In genomic region chr6:21971540-21971939, GRCh38 we compare ENCODE assay signal across 1 cellular context.
TF ChIP-seq lines count a peak whose summit lies in the region.

No MANE protein-coding gene starts in this region.

TF ChIP-seq in GM23338, 12 proteins besides CTCF, POLR2A, EP300 and RAD21 (continued from another document):
- TF ChIP-seq ZNF462 (CRISPR knock-in tag; IDR thresholded peaks at IDR 0.05) (no peak), ZNF331 (CRISPR knock-in tag; IDR thresholded peaks at IDR 0.05; ENCODE audit: low read depth) (no peak), NANOG (IDR thresholded peaks at IDR 0.05; ENCODE audit: borderline replicate concordance) (no peak), ZNF114 (CRISPR knock-in tag; IDR thresholded peaks at IDR 0.05) (no peak), EZH2phosphoT487 (IDR thresholded peaks at IDR 0.05; ENCODE audit: unreplicated experiment) (no peak), POLR2AphosphoS5 (IDR thresholded peaks at IDR 0.05; ENCODE audit: low read depth) (no peak)
